1 cellular context compared by ENCODE assay signal in the genomic region with DNA sequence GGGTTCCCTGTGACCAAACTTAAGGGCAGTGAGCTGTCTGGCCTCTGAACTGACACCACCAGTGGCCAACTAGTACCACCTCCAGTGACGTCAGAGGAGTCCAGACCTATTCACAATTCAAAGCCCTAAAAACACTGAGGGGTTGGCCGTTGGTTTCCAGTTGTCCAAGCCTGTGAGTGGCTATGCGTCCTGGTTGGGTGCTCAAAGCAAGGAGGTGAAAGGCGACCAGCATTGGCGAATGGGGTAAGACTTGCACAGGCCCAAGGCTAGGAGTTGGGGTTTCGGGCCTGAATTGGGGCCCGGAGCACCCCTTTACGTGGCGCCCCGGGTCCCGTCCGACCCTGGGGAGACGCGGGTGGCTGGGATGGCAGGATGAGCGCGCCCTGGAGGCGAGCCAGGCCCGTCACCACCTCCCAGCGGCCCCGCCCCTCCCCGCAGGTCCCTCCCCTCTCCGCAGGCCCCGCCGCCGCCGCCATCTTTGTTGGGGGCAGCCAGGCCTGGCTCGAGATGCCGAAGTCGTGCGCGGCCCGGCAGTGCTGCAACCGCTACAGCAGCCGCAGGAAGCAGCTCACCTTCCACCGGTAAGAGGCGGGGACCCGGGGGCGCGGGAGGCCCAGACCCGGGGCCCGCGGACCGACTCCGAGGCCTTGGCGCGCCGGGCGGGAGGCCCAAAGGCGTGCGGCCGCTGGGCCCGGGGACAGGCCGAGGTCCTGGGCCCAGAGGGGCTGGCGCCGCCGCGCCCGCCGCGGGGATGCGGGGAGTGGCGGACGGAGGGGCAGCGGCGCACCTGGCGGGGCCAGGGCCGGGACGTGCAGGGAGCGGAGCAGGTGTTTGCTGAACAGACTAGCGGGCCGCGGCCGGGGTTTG.
TF ChIP-seq lines count a peak whose summit lies in the region.

Gene THAP3 (plus strand): TSS at position 157 of the 867 bp plus-strand sequence. CDS start 351 bp downstream, at position 508.

TF ChIP-seq in K562, 482 proteins besides CTCF, POLR2A, EP300 and RAD21 (continued from another document):
- TF ChIP-seq HMGXB4 (CRISPR knock-in tag; IDR thresholded peaks at IDR 0.05) (0 out of 2 replicates have a peak, but pooled peaks have one; percentile 41), HDGF (IDR thresholded peaks at IDR 0.05) (peak; percentile 68; the same call in 1 of the 2 replicates), ZNF561 (CRISPR knock-in tag; conservative IDR thresholded peaks at IDR 0.05) (no peak), JUN (IDR thresholded peaks at IDR 0.05; ENCODE audit: borderline replicate concordance, low read depth, low read length) (no peak; the same call in 1 of the 2 replicates), JUN (CRISPR knock-in tag; IDR thresholded peaks at IDR 0.05; ENCODE audit: borderline replicate concordance) (peak; percentile 73; the same call in 1 of the 2 replicates), ZNF140 (CRISPR knock-in tag; IDR thresholded peaks at IDR 0.05) (no peak), RFX7 (CRISPR knock-in tag; IDR thresholded peaks at IDR 0.05) (no peak)
- TF ChIP-seq, protein P1, sequence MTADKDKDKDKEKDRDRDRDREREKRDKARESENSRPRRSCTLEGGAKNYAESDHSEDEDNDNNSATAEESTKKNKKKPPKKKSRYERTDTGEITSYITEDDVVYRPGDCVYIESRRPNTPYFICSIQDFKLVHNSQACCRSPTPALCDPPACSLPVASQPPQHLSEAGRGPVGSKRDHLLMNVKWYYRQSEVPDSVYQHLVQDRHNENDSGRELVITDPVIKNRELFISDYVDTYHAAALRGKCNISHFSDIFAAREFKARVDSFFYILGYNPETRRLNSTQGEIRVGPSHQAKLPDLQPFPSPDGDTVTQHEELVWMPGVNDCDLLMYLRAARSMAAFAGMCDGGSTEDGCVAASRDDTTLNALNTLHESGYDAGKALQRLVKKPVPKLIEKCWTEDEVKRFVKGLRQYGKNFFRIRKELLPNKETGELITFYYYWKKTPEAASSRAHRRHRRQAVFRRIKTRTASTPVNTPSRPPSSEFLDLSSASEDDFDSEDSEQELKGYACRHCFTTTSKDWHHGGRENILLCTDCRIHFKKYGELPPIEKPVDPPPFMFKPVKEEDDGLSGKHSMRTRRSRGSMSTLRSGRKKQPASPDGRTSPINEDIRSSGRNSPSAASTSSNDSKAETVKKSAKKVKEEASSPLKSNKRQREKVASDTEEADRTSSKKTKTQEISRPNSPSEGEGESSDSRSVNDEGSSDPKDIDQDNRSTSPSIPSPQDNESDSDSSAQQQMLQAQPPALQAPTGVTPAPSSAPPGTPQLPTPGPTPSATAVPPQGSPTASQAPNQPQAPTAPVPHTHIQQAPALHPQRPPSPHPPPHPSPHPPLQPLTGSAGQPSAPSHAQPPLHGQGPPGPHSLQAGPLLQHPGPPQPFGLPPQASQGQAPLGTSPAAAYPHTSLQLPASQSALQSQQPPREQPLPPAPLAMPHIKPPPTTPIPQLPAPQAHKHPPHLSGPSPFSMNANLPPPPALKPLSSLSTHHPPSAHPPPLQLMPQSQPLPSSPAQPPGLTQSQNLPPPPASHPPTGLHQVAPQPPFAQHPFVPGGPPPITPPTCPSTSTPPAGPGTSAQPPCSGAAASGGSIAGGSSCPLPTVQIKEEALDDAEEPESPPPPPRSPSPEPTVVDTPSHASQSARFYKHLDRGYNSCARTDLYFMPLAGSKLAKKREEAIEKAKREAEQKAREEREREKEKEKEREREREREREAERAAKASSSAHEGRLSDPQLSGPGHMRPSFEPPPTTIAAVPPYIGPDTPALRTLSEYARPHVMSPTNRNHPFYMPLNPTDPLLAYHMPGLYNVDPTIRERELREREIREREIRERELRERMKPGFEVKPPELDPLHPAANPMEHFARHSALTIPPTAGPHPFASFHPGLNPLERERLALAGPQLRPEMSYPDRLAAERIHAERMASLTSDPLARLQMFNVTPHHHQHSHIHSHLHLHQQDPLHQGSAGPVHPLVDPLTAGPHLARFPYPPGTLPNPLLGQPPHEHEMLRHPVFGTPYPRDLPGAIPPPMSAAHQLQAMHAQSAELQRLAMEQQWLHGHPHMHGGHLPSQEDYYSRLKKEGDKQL (CRISPR knock-in tag; IDR thresholded peaks at IDR 0.05; ENCODE audit: borderline replicate concordance) = 0 out of 2 replicates have a peak, but pooled peaks have one; percentile 61
- TF ChIP-seq, protein P2, sequence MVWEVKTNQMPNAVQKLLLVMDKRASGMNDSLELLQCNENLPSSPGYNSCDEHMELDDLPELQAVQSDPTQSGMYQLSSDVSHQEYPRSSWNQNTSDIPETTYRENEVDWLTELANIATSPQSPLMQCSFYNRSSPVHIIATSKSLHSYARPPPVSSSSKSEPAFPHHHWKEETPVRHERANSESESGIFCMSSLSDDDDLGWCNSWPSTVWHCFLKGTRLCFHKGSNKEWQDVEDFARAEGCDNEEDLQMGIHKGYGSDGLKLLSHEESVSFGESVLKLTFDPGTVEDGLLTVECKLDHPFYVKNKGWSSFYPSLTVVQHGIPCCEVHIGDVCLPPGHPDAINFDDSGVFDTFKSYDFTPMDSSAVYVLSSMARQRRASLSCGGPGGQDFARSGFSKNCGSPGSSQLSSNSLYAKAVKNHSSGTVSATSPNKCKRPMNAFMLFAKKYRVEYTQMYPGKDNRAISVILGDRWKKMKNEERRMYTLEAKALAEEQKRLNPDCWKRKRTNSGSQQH (CRISPR knock-in tag; IDR thresholded peaks at IDR 0.05) = 0 out of 2 replicates have a peak, but pooled peaks have one; percentile 37
- TF ChIP-seq, protein P3, sequence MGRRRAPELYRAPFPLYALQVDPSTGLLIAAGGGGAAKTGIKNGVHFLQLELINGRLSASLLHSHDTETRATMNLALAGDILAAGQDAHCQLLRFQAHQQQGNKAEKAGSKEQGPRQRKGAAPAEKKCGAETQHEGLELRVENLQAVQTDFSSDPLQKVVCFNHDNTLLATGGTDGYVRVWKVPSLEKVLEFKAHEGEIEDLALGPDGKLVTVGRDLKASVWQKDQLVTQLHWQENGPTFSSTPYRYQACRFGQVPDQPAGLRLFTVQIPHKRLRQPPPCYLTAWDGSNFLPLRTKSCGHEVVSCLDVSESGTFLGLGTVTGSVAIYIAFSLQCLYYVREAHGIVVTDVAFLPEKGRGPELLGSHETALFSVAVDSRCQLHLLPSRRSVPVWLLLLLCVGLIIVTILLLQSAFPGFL (CRISPR knock-in tag; IDR thresholded peaks at IDR 0.05) = no peak
- TF ChIP-seq, protein P4, sequence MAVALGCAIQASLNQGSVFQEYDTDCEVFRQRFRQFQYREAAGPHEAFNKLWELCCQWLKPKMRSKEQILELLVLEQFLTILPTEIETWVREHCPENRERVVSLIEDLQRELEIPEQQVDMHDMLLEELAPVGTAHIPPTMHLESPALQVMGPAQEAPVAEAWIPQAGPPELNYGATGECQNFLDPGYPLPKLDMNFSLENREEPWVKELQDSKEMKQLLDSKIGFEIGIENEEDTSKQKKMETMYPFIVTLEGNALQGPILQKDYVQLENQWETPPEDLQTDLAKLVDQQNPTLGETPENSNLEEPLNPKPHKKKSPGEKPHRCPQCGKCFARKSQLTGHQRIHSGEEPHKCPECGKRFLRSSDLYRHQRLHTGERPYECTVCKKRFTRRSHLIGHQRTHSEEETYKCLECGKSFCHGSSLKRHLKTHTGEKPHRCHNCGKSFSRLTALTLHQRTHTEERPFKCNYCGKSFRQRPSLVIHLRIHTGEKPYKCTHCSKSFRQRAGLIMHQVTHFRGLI (CRISPR knock-in tag; IDR thresholded peaks at IDR 0.05) = no peak
